Comparison of ENCODE assay signal across 8 cellular contexts in genomic region chr17:56914641-56915263, GRCh38. TPM values are rescaled to one million over a fixed set of nuclear protein-coding genes. Genes with fewer than 3 reads are reported as not detected.
A peak's percentile ranks its signal among the peaks of the same experiment; 100 is the strongest.
DNase-seq lines count a peak whose midpoint lies in the region; ATAC-seq, FAIRE-seq and TF ChIP-seq lines count a peak whose summit lies in the region.

No MANE protein-coding gene starts in this region.

- peak overlapping the region; percentile 92 for H3K4me2 ChIP-seq in GM12878 (ENCODE audit: control insufficient read depth, insufficient read depth)

- no peak for TF ChIP-seq CTCF in GM12878 (IDR thresholded peaks at IDR 0.05 in 2 of 3, conservative IDR thresholded peaks at IDR 0.05 in 1 of 3; ENCODE audit: control insufficient read depth in 2 of 3, extremely low read depth in 1 of 3, insufficient read depth in 1 of 3, low read depth in 3 of 3, low read length in 3 of 3)
- no peak for TF ChIP-seq CTCF in lower leg skin (IDR thresholded peaks at IDR 0.05)
- no peak for TF ChIP-seq CTCF in upper lobe of left lung (IDR thresholded peaks at IDR 0.05)

- H3K36me3 ChIP-seq in GM12878 (ENCODE audit: control insufficient read depth in 2 of 2, insufficient read depth in 2 of 2, low read length in 1 of 2) (peaks cover 0 to 4% of the 10 kb centered on the region in 2 experiments; a peak in 1 of 4 replicates), upper lobe of left lung (peaks cover 0 to 4% (median 0%) of the 10 kb centered on the region in 4 donors)

- intact Hi-C loops in GM12878 (cut with micrococcal nuclease; ENCODE audit: unreplicated experiment): no loop called here
- intact Hi-C loops in lower leg skin (cut with DNase I; ENCODE audit: low total_unique reads): no loop called here

- FAIRE-seq in GM12878 (lab: Jason Lieb, UNC): no peak

- POLR2A ChIA-PET in GM12878 (lab: Charles Lee): interaction anchor here (1.1 to 1.2 kb wide), 3 partner anchors 15 to 81 kb away, joined by 4 to 8 read pairs (median 4); partner anchors contain the start of genes C17orf67 and DGKE

- no peak for TF ChIP-seq POLR2A in GM12878 (IDR thresholded peaks at IDR 0.05; ENCODE audit: low read depth, low read length)
- TF ChIP-seq POLR2A in lower leg skin (IDR thresholded peaks at IDR 0.05): no peak
- TF ChIP-seq POLR2A in upper lobe of left lung (IDR thresholded peaks at IDR 0.05): no peak

- SMC1A ChIA-PET in GM12878 (lab: Charles Lee; ENCODE audit: uncharacterized antibody, unreplicated experiment): interaction anchor here (1.0 to 1.7 kb wide), 6 partner anchors 54 to 95 kb away, joined by 3 to 8 read pairs (median 3); no protein-coding TSS in a partner anchor

- RAD21 ChIA-PET in GM12878 (lab: Charles Lee; ENCODE audit: unreplicated experiment): interaction anchor here (0.6 to 1.2 kb wide), 4 partner anchors 10 to 93 kb away, joined by 3 to 7 read pairs (median 6); no protein-coding TSS in a partner anchor

- WGBS in GM12878 (ENCODE audit: insufficient coverage, insufficient replicate concordance, low lambda C conversion rate, missing lambda C conversion rate): 3% methylated on average over 9 of the region's 9 CpGs
- WGBS in lower leg skin, 2 donors: 10 to 12% methylated on average over 9 of the region's 9 CpGs
- 15 to 17% methylated on average over 9 of the region's 9 CpGs for WGBS in upper lobe of left lung, 2 donors

- H3K79me2 ChIP-seq in GM12878 (ENCODE audit: control insufficient read depth, insufficient read depth, low read length): peaks cover 53% of the 10 kb centered on the region

- no peak for TF ChIP-seq RAD21 in GM12878 (IDR thresholded peaks at IDR 0.05; ENCODE audit: insufficient read depth, low read depth, low read length)

- in situ Hi-C loops in GM12878 (cut with MboI): no loop called here

- H3K27me3 ChIP-seq in GM12878 (replicated peaks in 1 of 2; ENCODE audit: control insufficient read depth in 2 of 2, insufficient read depth in 2 of 2, low read length in 1 of 2) (no peaks in the 10 kb centered on the region), upper lobe of left lung (no peaks in the 10 kb centered on the region)

- H3K4me1 ChIP-seq in GM12878 (ENCODE audit: control insufficient read depth, insufficient read depth, low read length) (peaks cover 11% of the 10 kb centered on the region), upper lobe of left lung (peaks cover 38 to 52% (median 39%) of the 10 kb centered on the region in 4 donors)

- BruUV-seq in GM12878 (replicated peaks; lab: Mats Ljungman, UMichigan): no TSS peak

- peak overlapping the region; percentile 86 for H3K27ac ChIP-seq in GM12878 (ENCODE audit: control insufficient read depth, insufficient read depth)
- peak overlapping the region; percentile 95 to 97 (median 96) for H3K27ac ChIP-seq in upper lobe of left lung

- no peaks in the 10 kb centered on the region; the same call in 2 of the 3 replicates for H3K9me3 ChIP-seq in GM12878 (replicated peaks; ENCODE audit: control insufficient read depth, insufficient read depth, low read length)
- H3K9me3 ChIP-seq in upper lobe of left lung: no peaks in the 10 kb centered on the region

- ATAC-seq in GM12878 (no peak), upper lobe of left lung (ENCODE audit: low FRiP score in 2 of 2) (no peak), HG02610 (IDR thresholded peaks at IDR 0.05; ENCODE audit: unreplicated experiment) (no peak), GM18867 (IDR thresholded peaks at IDR 0.05; ENCODE audit: unreplicated experiment) (no peak)

- CTCF ChIA-PET in GM12878 (lab: Yijun Ruan, JAX): interaction anchor here (1.5 kb wide), 2 partner anchors 18 to 73 kb away, joined by 3 to 5 read pairs; no protein-coding TSS in a partner anchor

- TF ChIP-seq EP300 in GM12878 (IDR thresholded peaks at IDR 0.05; ENCODE audit: borderline replicate concordance in 1 of 2, control insufficient read depth in 1 of 2, low read depth in 2 of 2, low read length in 2 of 2) (no peak), upper lobe of left lung (IDR thresholded peaks at IDR 0.05) (no peak)

- peaks cover 15% of the 10 kb centered on the region for H4K20me1 ChIP-seq in GM12878 (ENCODE audit: control insufficient read depth, insufficient read depth)

- peak overlapping the region; percentile 79 for H3K9ac ChIP-seq in GM12878 (ENCODE audit: control insufficient read depth, insufficient read depth, low read length)

- peak; percentile 11 for DNase-seq in COLO668 (lab: John Stamatoyannopoulos, UW; ENCODE audit: unreplicated experiment)
- DNase-seq in LoVo (ENCODE audit: low spot score): peak; percentile 47
- no peak for DNase-seq in GM12878 (ENCODE audit: low read depth, low spot score)
- DNase-seq in lower leg skin (ENCODE audit: low spot score in 2 of 2): no peak
- DNase-seq in upper lobe of left lung: no peak
- DNase-seq in stimulated activated CD4-positive, alpha-beta T cell treated with anti-CD3 and anti-CD28 coated beads, Interleukin-12 subunit alpha, Interleukin-12 subunit beta, amount 100 ng/mL, for 4 hours: no peak

- peak overlapping the region; percentile 79 for H2AFZ ChIP-seq in GM12878 (ENCODE audit: control insufficient read depth, low read depth, low read length)

- peak overlapping the region; percentile 98 for H3K4me3 ChIP-seq in GM12878
- peak overlapping the region; percentile 51 for H3K4me3 ChIP-seq in lower leg skin (ENCODE audit: low read depth, poor library complexity, severe bottlenecking)
- peak overlapping the region; percentile 72 to 90 (median 82) for H3K4me3 ChIP-seq in upper lobe of left lung

TF ChIP-seq in GM12878, 131 proteins besides CTCF, POLR2A, EP300 and RAD21 (continues in another document):
- TF ChIP-seq POU2F2 (IDR thresholded peaks at IDR 0.05; ENCODE audit: borderline replicate concordance, low read depth, low read length) (peak; percentile 28; the same call in 1 of the 3 replicates), NFIC (IDR thresholded peaks at IDR 0.05; ENCODE audit: low read depth, low read length) (0 out of 2 replicates have a peak, but pooled peaks have one; percentile 15)

RNA-seq across cellular contexts. Expression of gene TRIM25, which starts 0.9 kb away (rescaled TPM):
- total RNA-seq in GM12878 (2013; cell fraction: nucleolus; rRNA removed): 362 and 384 TPM in 2 replicates
- 47.3 and 57.2 TPM in 2 replicates for total RNA-seq in GM12878 (2014; rRNA removed)
- total RNA-seq in GM12878 (2014; rRNA removed; fragmentation: Illumina TruSeq; extraction: Trizol): 45.1 and 45.5 TPM in 2 replicates
- total RNA-seq in GM12878 (2021): 93.6 and 96.1 TPM in 2 replicates
- polyA plus RNA-seq in GM12878 (2011; ENCODE audit: low read depth): 42.0 TPM
- 123 and 138 TPM in 2 replicates for polyA plus RNA-seq in GM12878 (2011; rRNA removed)
- polyA plus RNA-seq in GM12878 (2011; cell fraction: cytosol; rRNA removed): 72.4 and 86.7 TPM in 2 replicates
- polyA plus RNA-seq in GM12878 (2011; cell fraction: nucleus; rRNA removed): 276 and 335 TPM in 2 replicates
- polyA plus RNA-seq in GM12878 (2012): 61.2 and 68.8 TPM in 2 replicates
- 93.2 and 95.5 TPM in 2 replicates for polyA plus RNA-seq in GM12878 (2014; fragmentation: Illumina TruSeq; extraction: Trizol)
- 10 to 100 TPM; 10.5 to 15.9 TPM for polyA plus RNA-seq in GM12878 (2014; fragmentation: Nextera tagmentation; extraction: Ambion mirVana)
- polyA plus RNA-seq in GM12878 (2014; rRNA removed): 58.6 and 59.7 TPM in 2 replicates
- 10 to 100 TPM; 32.7 to 40.7 TPM for polyA plus RNA-seq in GM12878 (2016; fragmentation: Nextera tagmentation; extraction: Ambion mirVana)
- polyA minus RNA-seq in GM12878 (2011; rRNA and poly(A)+ RNA removed): 75.3 and 98.7 TPM in 2 replicates
- polyA minus RNA-seq in GM12878 (2011; cell fraction: cytosol; rRNA and poly(A)+ RNA removed): 54.1 and 75.7 TPM in 2 replicates
- 91.8 and 128 TPM in 2 replicates for polyA minus RNA-seq in GM12878 (2011; cell fraction: nucleus; rRNA and poly(A)+ RNA removed)
- total RNA-seq in lower leg skin: 10 to 100 TPM; 28.5 to 37.9 (median 34.5) TPM
- total RNA-seq in upper lobe of left lung: 100 to 1,000 TPM in 2 of 6 donors, 10 to 100 TPM in 4; 66.7 to 294 (median 83.0) TPM

RNA-seq across cellular contexts. Expression of gene COIL, which starts 46.1 kb away (rescaled TPM):
- total RNA-seq in GM12878 (2013; cell fraction: nucleolus; rRNA removed): 13.1 and 13.6 TPM in 2 replicates
- total RNA-seq in GM12878 (2014; rRNA removed): 13.7 and 15.3 TPM in 2 replicates
- 23.4 and 24.3 TPM in 2 replicates for total RNA-seq in GM12878 (2014; rRNA removed; fragmentation: Illumina TruSeq; extraction: Trizol)
- total RNA-seq in GM12878 (2021): 17.9 and 18.4 TPM in 2 replicates
- 9.1 TPM for polyA plus RNA-seq in GM12878 (2011; ENCODE audit: low read depth)
- 15.1 and 21.2 TPM in 2 replicates for polyA plus RNA-seq in GM12878 (2011; rRNA removed)
- polyA plus RNA-seq in GM12878 (2011; cell fraction: cytosol; rRNA removed): 5.2 and 5.4 TPM in 2 replicates
- polyA plus RNA-seq in GM12878 (2011; cell fraction: nucleus; rRNA removed): 5.8 and 8.0 TPM in 2 replicates
- 12.4 and 13.2 TPM in 2 replicates for polyA plus RNA-seq in GM12878 (2012)
- polyA plus RNA-seq in GM12878 (2014; fragmentation: Illumina TruSeq; extraction: Trizol): 22.8 and 28.2 TPM in 2 replicates
- 10 to 100 TPM; 14.2 to 16.8 TPM for polyA plus RNA-seq in GM12878 (2014; fragmentation: Nextera tagmentation; extraction: Ambion mirVana)
- 12.6 and 15.1 TPM in 2 replicates for polyA plus RNA-seq in GM12878 (2014; rRNA removed)
- polyA plus RNA-seq in GM12878 (2016; fragmentation: Nextera tagmentation; extraction: Ambion mirVana): 10 to 100 TPM; 18.0 to 19.0 TPM
- polyA minus RNA-seq in GM12878 (2011; rRNA and poly(A)+ RNA removed): 6.3 and 8.3 TPM in 2 replicates
- polyA minus RNA-seq in GM12878 (2011; cell fraction: cytosol; rRNA and poly(A)+ RNA removed): 3.2 and 3.5 TPM in 2 replicates
- polyA minus RNA-seq in GM12878 (2011; cell fraction: nucleus; rRNA and poly(A)+ RNA removed): 2.2 and 2.5 TPM in 2 replicates
- 10 to 100 TPM; 11.5 to 17.3 (median 13.5) TPM for total RNA-seq in lower leg skin
- total RNA-seq in upper lobe of left lung: 10 to 100 TPM in 2 of 6 donors, 1 to 10 TPM in 4; 6.1 to 16.6 (median 9.5) TPM

Comparison
In these comparisons a context has a peak if more than half of its experiments do, and no peak if none do; other contexts are left out.
1. DNase-seq: peak in COLO668 (single experiment) and LoVo (single experiment); none in GM12878 (single experiment), lower leg skin (0 of 2), upper lobe of left lung (0 of 2) and stimulated activated CD4-positive, alpha-beta T cell treated with anti-CD3 and anti-CD28 coated beads, Interleukin-12 subunit alpha, Interleukin-12 subunit beta, amount 100 ng/mL, for 4 hours (single experiment).
2. Peak in every context shown above with its lines, with median percentiles within 50 percentile points of each other: H3K4me3 ChIP-seq.